In the genomic region with DNA sequence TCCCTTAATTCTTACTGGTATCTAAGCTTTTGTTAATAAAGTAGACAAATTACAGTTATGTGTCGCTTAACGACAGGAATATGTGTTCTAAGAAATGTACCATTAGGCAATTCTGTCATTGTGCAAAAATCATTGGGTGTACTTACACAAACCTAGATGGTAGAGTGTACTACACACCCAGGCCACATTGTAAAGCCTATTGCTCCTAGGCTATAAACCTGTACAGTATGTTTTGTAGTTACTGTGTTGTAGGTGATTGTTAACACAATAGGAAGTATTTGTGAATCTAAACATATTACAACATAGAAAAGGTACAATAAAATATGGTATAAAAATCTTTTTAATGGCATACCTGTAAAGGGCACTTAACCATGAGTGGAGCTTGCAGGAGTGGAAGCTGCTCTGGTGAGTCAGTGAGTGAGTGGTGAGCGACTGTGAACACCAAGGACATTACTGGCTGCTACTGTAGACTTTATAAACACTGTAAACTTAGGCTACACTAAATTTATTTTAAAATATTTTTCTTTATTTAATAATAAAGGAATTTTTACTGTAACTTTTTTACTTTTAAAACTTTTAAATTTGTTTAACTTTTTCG, we compare ENCODE assay signal across 25 cellular contexts. TPM values are rescaled to one million over a fixed set of nuclear protein-coding genes. Genes with fewer than 3 reads are reported as not detected.
DNase-seq lines count a peak whose midpoint lies in the region; ATAC-seq, FAIRE-seq and TF ChIP-seq lines count a peak whose summit lies in the region.
"Had no signal": no experiment of that assay in that cellular context is flagged by ENCODE, and none has a peak within 500 bp of the region (broad histone marks: within the 10 kb centered on the region; RNA-seq: fewer than 3 reads in every experiment).

No MANE protein-coding gene starts in this region.

- H3K9ac ChIP-seq in IMR-90 (ENCODE audit: low read depth, low read length) (no peak overlapping the region), kidney (ENCODE audit: low read length in 2 of 2) (no peak overlapping the region)
- H3K9ac ChIP-seq: BLaER1 had no signal

- POLR2A ChIA-PET in IMR-90 (lab: Charles Lee; ENCODE audit: unreplicated experiment) = no interaction called here

- no peak overlapping the region for H2AFZ ChIP-seq in IMR-90 (replicated peaks; ENCODE audit: low read length, poor library complexity)

- no peak overlapping the region for H3K56ac ChIP-seq in IMR-90 (ENCODE audit: extremely low read depth, insufficient read depth, low read length)

- BruUV-seq in IMR-90 (replicated peaks; lab: Mats Ljungman, UMichigan) = no TSS peak

- no peaks in the 10 kb centered on the region for H3K27me3 ChIP-seq in IMR-90 (ENCODE audit: control insufficient read depth, insufficient read depth, low read length)
- H3K27me3 ChIP-seq in bronchial epithelial cell (ENCODE audit: control insufficient read depth, insufficient read depth, low read length) = no peaks in the 10 kb centered on the region
- H3K27me3 ChIP-seq in transverse colon = no peaks in the 10 kb centered on the region
- H3K27me3 ChIP-seq: BLaER1 had no signal

- peak; percentile 85 for ATAC-seq in IMR-90 (ENCODE audit: low read depth)
- ATAC-seq in activated naive CD8-positive, alpha-beta T cell treated with anti-CD3 and anti-CD28 coated beads, Interleukin-2, amount 50 U/mL, for 24 hours = no peak
- ATAC-seq: HepG2 had no signal

- DNase-seq in IMR-90 = peak; percentile 62
- DNase-seq in bronchial epithelial cell (ENCODE audit: low read depth) = peak; percentile 26
- DNase-seq in kidney = no peak
- DNase-seq in transverse colon = peak; percentile 52
- no peak for DNase-seq in OCI-M1 (lab: John Stamatoyannopoulos, UW)
- DNase-seq in erythroblast (lab: John Stamatoyannopoulos, UW) = no peak
- no peak for DNase-seq in activated naive CD8-positive, alpha-beta T cell treated with anti-CD3 and anti-CD28 coated beads, Interleukin-2, amount 50 U/mL, for 24 hours
- DNase-seq: ACHN; Caco-2; CD4-positive, alpha-beta T cell; GF-D8; H9; KBM-7; NCI-H1092; NCI-H1436; NCI-H187 treated with DMSO at 0.1 percent for 48 hours; NCI-H2107; NCI-H446 treated with DMSO at 0.1 percent for 48 hours; NCI-H526 treated with DMSO at 0.1 percent for 48 hours; RPMI8226; SHP77 treated with DMSO at 0.1 percent for 48 hours had no signal

- H3K23ac ChIP-seq in IMR-90 (ENCODE audit: low read depth, low read length) = no peak overlapping the region

- TF ChIP-seq RAD21 in IMR-90 (IDR thresholded peaks at IDR 0.05; ENCODE audit: low read length) = no peak

- no peak for FAIRE-seq in bronchial epithelial cell (lab: Jason Lieb, UNC)
- FAIRE-seq in kidney (lab: Jason Lieb, UNC) = peak; percentile 72
- FAIRE-seq: HepG2 had no signal

- no peaks in the 10 kb centered on the region for H4K20me1 ChIP-seq in IMR-90 (ENCODE audit: insufficient read depth, low read length)
- H4K20me1 ChIP-seq: BLaER1 had no signal

- H3K27ac ChIP-seq in IMR-90 (ENCODE audit: insufficient read depth, low read length) = no peak overlapping the region
- H3K27ac ChIP-seq in kidney (ENCODE audit: low read depth in 2 of 2, low read length in 2 of 2) = no peak overlapping the region
- H3K27ac ChIP-seq in transverse colon = peak overlapping the region in 2 of 4 donors; percentile 19 to 46
- H3K27ac ChIP-seq: BLaER1, HL-60, SK-N-MC had no signal

- no peak overlapping the region for H2AK5ac ChIP-seq in IMR-90 (ENCODE audit: low read depth, low read length)

- no peak overlapping the region for H2BK120ac ChIP-seq in IMR-90 (ENCODE audit: low read depth, low read length)

- H3K18ac ChIP-seq in IMR-90 (ENCODE audit: low read depth, low read length) = no peak overlapping the region

- TF ChIP-seq POLR2A in IMR-90 (IDR thresholded peaks at IDR 0.05; ENCODE audit: low read depth, low read length) (no peak), transverse colon (IDR thresholded peaks at IDR 0.05) (no peak), erythroblast (IDR thresholded peaks at IDR 0.05; ENCODE audit: low read length) (no peak)

- TF ChIP-seq EP300 in transverse colon (IDR thresholded peaks at IDR 0.05; ENCODE audit: low read depth) = no peak

- H3K4me1 ChIP-seq in IMR-90 (ENCODE audit: control insufficient read depth, insufficient read depth, low read length) (peaks cover 3% of the 10 kb centered on the region; the same call in 1 of the 2 replicates), kidney (ENCODE audit: control insufficient read depth in 1 of 2, insufficient read depth in 1 of 2, low read depth in 1 of 2, low read length in 2 of 2) (peaks cover 0 to 3% of the 10 kb centered on the region in 2 donors), transverse colon (peaks cover 0 to 26% (median 7%) of the 10 kb centered on the region in 4 donors)

- H3K27ac Mint-ChIP-seq in activated naive CD8-positive, alpha-beta T cell treated with anti-CD3 and anti-CD28 coated beads, Interleukin-2, amount 50 U/mL, for 24 hours = no peak overlapping the region
- H3K27ac Mint-ChIP-seq: CD4-positive, alpha-beta T cell; H9 had no signal

- WGBS in IMR-90 (ENCODE audit: extremely low coverage in 2 of 2, insufficient read length in 1 of 2), 2 experiments = no CpG with 5 or more reads among the region's 4 CpGs
- 53 to 61% methylated on average over 4 of the region's 4 CpGs for WGBS in transverse colon (ENCODE audit: low coverage in 1 of 2), 2 donors

- H3K9me3 ChIP-seq in IMR-90 (ENCODE audit: control insufficient read depth, insufficient read depth, low read length) = no peaks in the 10 kb centered on the region
- no peaks in the 10 kb centered on the region for H3K9me3 ChIP-seq in kidney (ENCODE audit: control insufficient read depth in 1 of 2, low read length in 2 of 2)
- no peaks in the 10 kb centered on the region for H3K9me3 ChIP-seq in transverse colon
- H3K9me3 ChIP-seq: BLaER1, Caco-2 had no signal

- H3K4me1 Mint-ChIP-seq in activated naive CD8-positive, alpha-beta T cell treated with anti-CD3 and anti-CD28 coated beads, Interleukin-2, amount 50 U/mL, for 24 hours = no peaks in the 10 kb centered on the region

- no peak overlapping the region for H3K4me2 ChIP-seq in IMR-90 (ENCODE audit: low read depth, low read length)
- H3K4me2 ChIP-seq: BLaER1 had no signal

- CTCF ChIA-PET in IMR-90 (lab: Yijun Ruan, JAX) = interaction anchor here (1.0 kb wide), 1 partner anchor 49 kb away, joined by 3 read pairs; no protein-coding TSS in a partner anchor

- H3K9me3 Mint-ChIP-seq in activated naive CD8-positive, alpha-beta T cell treated with anti-CD3 and anti-CD28 coated beads, Interleukin-2, amount 50 U/mL, for 24 hours = no peaks in the 10 kb centered on the region
- H3K9me3 Mint-ChIP-seq: CD4-positive, alpha-beta T cell; H9 had no signal

- no peak overlapping the region for H4K91ac ChIP-seq in IMR-90 (ENCODE audit: insufficient read depth, low read depth, low read length)

- no peak overlapping the region for H2BK5ac ChIP-seq in IMR-90 (ENCODE audit: low read depth, low read length, poor library complexity, severe bottlenecking)

- H3K79me1 ChIP-seq in IMR-90 (ENCODE audit: low read depth in 1 of 2, low read length in 2 of 2) = no peaks in the 10 kb centered on the region

- H4K5ac ChIP-seq in IMR-90 (ENCODE audit: low read depth, low read length) = no peak overlapping the region

- no peak overlapping the region for H2AK9ac ChIP-seq in IMR-90 (replicated peaks; ENCODE audit: low read depth, low read length, poor library complexity)

- no peak overlapping the region for H3K4me3 Mint-ChIP-seq in activated naive CD8-positive, alpha-beta T cell treated with anti-CD3 and anti-CD28 coated beads, Interleukin-2, amount 50 U/mL, for 24 hours
- H3K4me3 Mint-ChIP-seq: CD4-positive, alpha-beta T cell; H9 had no signal

- H3K4me3 ChIP-seq in IMR-90 (ENCODE audit: insufficient read depth, low read depth, low read length) (no peak overlapping the region), bronchial epithelial cell (ENCODE audit: low read depth, low read length) (no peak overlapping the region), kidney (ENCODE audit: low read length in 2 of 2) (no peak overlapping the region), transverse colon (no peak overlapping the region)
- H3K4me3 ChIP-seq: BLaER1, SK-N-MC had no signal

- H2BK15ac ChIP-seq in IMR-90 (ENCODE audit: low read depth, low read length) = no peak overlapping the region

- H3K36me3 ChIP-seq in IMR-90 (ENCODE audit: control insufficient read depth, insufficient read depth, low read length) (no peaks in the 10 kb centered on the region), bronchial epithelial cell (ENCODE audit: control insufficient read depth, insufficient read depth, low read length) (no peaks in the 10 kb centered on the region), kidney (ENCODE audit: control insufficient read depth in 1 of 2, insufficient read depth in 2 of 2, low read length in 2 of 2) (no peaks in the 10 kb centered on the region), transverse colon (no peaks in the 10 kb centered on the region)
- H3K36me3 ChIP-seq: BLaER1 had no signal

- H3K27me3 Mint-ChIP-seq in activated naive CD8-positive, alpha-beta T cell treated with anti-CD3 and anti-CD28 coated beads, Interleukin-2, amount 50 U/mL, for 24 hours = peaks cover 3% of the 10 kb centered on the region

- peaks cover 2% of the 10 kb centered on the region; the same call in 1 of the 2 replicates for H3K9me1 ChIP-seq in IMR-90 (ENCODE audit: insufficient read depth, low read length)

- H3K36me3 Mint-ChIP-seq in activated naive CD8-positive, alpha-beta T cell treated with anti-CD3 and anti-CD28 coated beads, Interleukin-2, amount 50 U/mL, for 24 hours (ENCODE audit: low read depth) = no peaks in the 10 kb centered on the region

- in situ Hi-C loops in IMR-90 (cut with MboI; ENCODE audit: low sequenced_read_pairs) = no loop called here
- in situ Hi-C loops in transverse colon (cut with MboI; ENCODE audit: low pct_ligation_motif_present in 1 of 4, low pct_unique_long_range_greater_than_20kb in 1 of 4, low sequenced_read_pairs in 3 of 4) = no loop called here

- H4K8ac ChIP-seq in IMR-90 (ENCODE audit: low read depth in 2 of 2, low read length in 2 of 2) = no peak overlapping the region

- dilution Hi-C loops in IMR-90 (cut with HindIII; ENCODE audit: low sequenced_read_pairs, unreplicated experiment) = no loop called here

- no peak overlapping the region for H2BK20ac ChIP-seq in IMR-90 (ENCODE audit: low read depth, low read length)

- no peak for TF ChIP-seq CTCF in IMR-90 (conservative IDR thresholded peaks at IDR 0.05; ENCODE audit: low read depth, low read length)
- no peak for TF ChIP-seq CTCF in bronchial epithelial cell (IDR thresholded peaks at IDR 0.05; ENCODE audit: insufficient read depth, low read length, severe bottlenecking)
- no peak for TF ChIP-seq CTCF in kidney (IDR thresholded peaks at IDR 0.05; ENCODE audit: borderline replicate concordance, extremely low read depth, insufficient read depth)
- TF ChIP-seq CTCF in transverse colon (IDR thresholded peaks at IDR 0.05) = no peak

- H3K4ac ChIP-seq in IMR-90 (ENCODE audit: low read depth, low read length) = no peak overlapping the region

- intact Hi-C loops in IMR-90 (cut with micrococcal nuclease) = no loop called here
- intact Hi-C loops in kidney (cut with DNase I) = no loop called here
- intact Hi-C loops in transverse colon (cut with DNase I; ENCODE audit: low total_unique reads) = no loop called here

- H3K14ac ChIP-seq in IMR-90 (replicated peaks; ENCODE audit: low read depth, low read length) = no peak overlapping the region

RNA-seq across cellular contexts. Expression of gene FSIP1, which starts 47.4 kb away (rescaled TPM):
- total RNA-seq in IMR-90 (2012; rRNA removed) (0.18 and 0.56 TPM in 2 replicates), bronchial epithelial cell (9.5 and 28.8 TPM in 2 replicates), kidney (2.4 TPM), transverse colon (1 to 10 TPM in 3 of 4 donors, not detected in 1; 1.9 to 8.6 (median 5.6) TPM)
- polyA plus RNA-seq in IMR-90 (2012; rRNA removed) (0.03 and 0.10 TPM in 2 replicates), kidney (ENCODE audit: insufficient read depth, low read depth, low replicate concordance) (0.75 TPM)
- 0.01 and 0.02 TPM in 2 replicates for polyA plus RNA-seq in IMR-90 (2012; cell fraction: cytosol; rRNA removed)
- 0.11 TPM in 1 of 2 replicates, not detected in the other for polyA plus RNA-seq in IMR-90 (2012; cell fraction: nucleus; rRNA removed; ENCODE audit: low replicate concordance)
- polyA plus RNA-seq: HepG2 had no signal

Comparison
In these comparisons a context has a peak if more than half of its experiments do, and no peak if none do; other contexts are left out.
1. DNase-seq: peak in IMR-90 (single experiment), bronchial epithelial cell (single experiment) and transverse colon (single experiment); none in kidney (single experiment), OCI-M1 (single experiment), erythroblast (0 of 2) and activated naive CD8-positive, alpha-beta T cell treated with anti-CD3 and anti-CD28 coated beads, Interleukin-2, amount 50 U/mL, for 24 hours (single experiment).